7 cellular contexts compared by ENCODE assay signal in the genomic region with DNA sequence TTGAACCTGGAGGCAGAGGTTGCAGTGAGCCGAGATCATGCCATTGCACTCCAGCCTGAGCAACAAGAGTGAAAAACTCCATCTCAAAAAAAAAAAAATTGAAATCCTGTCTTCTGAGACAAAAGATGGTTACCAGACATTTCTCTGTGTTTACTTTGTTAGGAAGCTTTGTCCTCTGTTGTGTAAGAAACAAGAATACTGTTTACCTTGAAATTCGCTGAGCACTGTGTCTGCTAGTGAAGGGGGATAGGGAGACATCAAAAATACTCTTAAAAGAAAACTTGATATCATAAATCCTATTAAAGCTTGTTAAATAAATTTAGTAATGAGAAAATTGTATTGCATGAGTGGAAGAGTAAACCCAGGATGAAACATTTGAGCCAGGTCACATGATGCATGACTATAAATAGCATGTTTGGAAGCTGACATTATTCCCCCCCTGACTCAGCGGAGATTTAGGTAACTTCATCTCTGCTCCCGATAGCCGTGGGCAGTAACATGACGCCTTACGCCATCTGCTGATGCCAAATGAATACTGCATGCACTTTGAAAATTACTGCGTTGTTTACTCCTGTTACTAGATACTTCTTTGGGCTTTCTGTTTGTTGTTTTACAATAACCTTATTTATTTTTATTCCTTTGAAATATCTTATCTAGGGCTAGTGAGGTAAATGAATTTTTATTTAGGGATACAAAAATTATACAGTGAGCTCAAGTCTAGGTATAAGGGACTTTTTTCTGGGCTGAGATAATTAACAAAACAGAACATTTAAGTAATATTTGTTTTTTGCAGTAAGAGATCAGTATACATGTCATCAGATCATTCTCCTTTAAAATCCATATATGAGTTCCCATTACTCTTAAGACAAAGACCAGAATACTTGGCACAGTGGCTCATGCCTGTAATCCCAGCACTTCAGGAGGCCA.
DNase-seq lines count a peak whose midpoint lies in the region; ATAC-seq and TF ChIP-seq lines count a peak whose summit lies in the region.

No MANE protein-coding gene starts in this region.

- no peaks in the 10 kb centered on the region for H3K4me1 ChIP-seq in endocrine pancreas (ENCODE audit: control insufficient read depth, insufficient read depth, low read length)

- H3K36me3 ChIP-seq in endocrine pancreas (ENCODE audit: control insufficient read depth, insufficient read depth, low read length) = no peaks in the 10 kb centered on the region

- H3K9ac ChIP-seq in endocrine pancreas (ENCODE audit: control insufficient read depth, insufficient read depth, low read length) = no peak overlapping the region

- H3K9me3 Mint-ChIP-seq in stimulated activated naive B cell treated with anti-CD40 and anti-IgM and Interleukin-4, amounts not matched to agents 10 μg/mL and 1 μg/mL and 100 μg/mL, for 72 hours = no peaks in the 10 kb centered on the region

- peak; percentile 80 for TF ChIP-seq CTCF in GM12801 (IDR thresholded peaks at IDR 0.05; ENCODE audit: extremely low read depth, insufficient read length)

- ATAC-seq in HG03354 (IDR thresholded peaks at IDR 0.05; ENCODE audit: poor library complexity, severe bottlenecking, unreplicated experiment) = peak; percentile 73
- peak; percentile 73 to 76 for ATAC-seq in stimulated activated naive B cell treated with anti-CD40 and anti-IgM and Interleukin-4, amounts not matched to agents 10 μg/mL and 1 μg/mL and 100 μg/mL, for 72 hours (replicated peaks)

- no peaks in the 10 kb centered on the region for H3K27me3 ChIP-seq in endocrine pancreas (ENCODE audit: control insufficient read depth, insufficient read depth, low read length)

- no peak overlapping the region for H3K4me3 Mint-ChIP-seq in stimulated activated naive B cell treated with anti-CD40 and anti-IgM and Interleukin-4, amounts not matched to agents 10 μg/mL and 1 μg/mL and 100 μg/mL, for 72 hours

- DNase-seq in NCI-H510A treated with DMSO at 0.1 percent for 48 hours (lab: John Stamatoyannopoulos, UW) (peak; percentile 99), middle frontal gyrus (ENCODE audit: extremely low spot score, low spot score) (peak; percentile 67)
- DNase-seq in activated CD4-positive, alpha-beta T cell treated with anti-CD3 and anti-CD28 coated beads, Interleukin-2, amount 50 U/mL, for 4 hours = peak; percentile 21 to 33
- DNase-seq in stimulated activated naive B cell treated with anti-CD40 and anti-IgM and Interleukin-4, amounts not matched to agents 10 μg/mL and 1 μg/mL and 100 μg/mL, for 72 hours = peak; percentile 28

- peaks cover 11 to 13% of the 10 kb centered on the region in 2 donors for H3K36me3 Mint-ChIP-seq in stimulated activated naive B cell treated with anti-CD40 and anti-IgM and Interleukin-4, amounts not matched to agents 10 μg/mL and 1 μg/mL and 100 μg/mL, for 72 hours

- peaks cover 0 to 1% of the 10 kb centered on the region in 2 donors for H3K4me1 Mint-ChIP-seq in stimulated activated naive B cell treated with anti-CD40 and anti-IgM and Interleukin-4, amounts not matched to agents 10 μg/mL and 1 μg/mL and 100 μg/mL, for 72 hours

- no peaks in the 10 kb centered on the region for H3K9me3 ChIP-seq in endocrine pancreas (ENCODE audit: control insufficient read depth, low read length)

- no peaks in the 10 kb centered on the region for H3K27me3 Mint-ChIP-seq in stimulated activated naive B cell treated with anti-CD40 and anti-IgM and Interleukin-4, amounts not matched to agents 10 μg/mL and 1 μg/mL and 100 μg/mL, for 72 hours

- H3K4me3 ChIP-seq in endocrine pancreas (ENCODE audit: control insufficient read depth, insufficient read depth, low read length) = peak overlapping the region; percentile 8

- H3K27ac Mint-ChIP-seq in stimulated activated naive B cell treated with anti-CD40 and anti-IgM and Interleukin-4, amounts not matched to agents 10 μg/mL and 1 μg/mL and 100 μg/mL, for 72 hours = no peak overlapping the region

Comparison
In these comparisons a context has a peak if more than half of its experiments do, and no peak if none do; other contexts are left out.
1. Peak in every context shown above with its lines: DNase-seq, ATAC-seq and H3K4me3 ChIP-seq.
2. DNase-seq: peak in every context shown above with its lines; median percentile 99 in NCI-H510A treated with DMSO at 0.1 percent for 48 hours; 67 in middle frontal gyrus; 28 in stimulated activated naive B cell treated with anti-CD40 and anti-IgM and Interleukin-4, amounts not matched to agents 10 μg/mL and 1 μg/mL and 100 μg/mL, for 72 hours; 27 in activated CD4-positive, alpha-beta T cell treated with anti-CD3 and anti-CD28 coated beads, Interleukin-2, amount 50 U/mL, for 4 hours.